ENCODE assay signal across 9 cellular contexts in the genomic region with DNA sequence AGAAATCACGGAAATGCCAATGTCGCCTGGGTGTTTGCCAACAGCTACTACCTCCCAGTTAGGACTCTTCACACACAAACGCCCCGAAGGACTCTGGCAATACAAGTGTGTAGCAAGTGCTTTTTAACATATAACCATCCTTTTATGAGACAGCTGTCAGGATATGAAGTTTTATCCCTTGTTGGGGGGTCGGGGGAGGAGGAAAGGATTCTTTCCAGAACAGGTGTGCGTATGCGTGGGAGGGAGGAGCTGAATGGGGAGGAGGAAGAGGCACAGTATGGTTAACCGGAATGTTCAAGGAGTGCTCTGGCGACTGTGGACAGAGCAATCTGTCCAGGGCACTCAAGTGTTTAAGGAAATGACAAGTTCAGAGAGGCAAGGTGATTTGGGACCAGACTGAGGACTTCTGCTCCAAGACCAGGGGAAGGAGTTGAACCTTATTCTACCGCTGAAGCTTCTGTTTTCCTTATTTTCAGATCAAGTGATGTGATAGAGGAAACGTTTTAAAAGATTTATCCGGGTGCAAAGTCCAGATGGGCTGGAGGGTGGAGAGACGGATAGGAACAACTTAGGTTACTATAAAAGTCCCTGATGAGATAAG. TPM values are rescaled to one million over a fixed set of nuclear protein-coding genes. Genes with fewer than 3 reads are reported as not detected.
DNase-seq lines count a peak whose midpoint lies in the region; ATAC-seq, FAIRE-seq and TF ChIP-seq lines count a peak whose summit lies in the region.
"Had no signal": no experiment of that assay in that cellular context is flagged by ENCODE, and none has a peak within 500 bp of the region (broad histone marks: within the 10 kb centered on the region; RNA-seq: fewer than 3 reads in every experiment).

No MANE protein-coding gene starts in this region.

- H3K4me3 ChIP-seq in GM12875 (ENCODE audit: low read depth, low read length) (peak overlapping the region; percentile 87), H1 (ENCODE audit: extremely low read depth in 1 of 4, insufficient read depth in 2 of 4, low read depth in 3 of 4, low read length in 4 of 4) (peak overlapping the region; percentile 72 to 90 (median 78); a peak in 5 of 8 replicates), neural cell (ENCODE audit: low read length) (peak overlapping the region; percentile 93)

- H2AFZ ChIP-seq in H1 (ENCODE audit: low read length), result no peak overlapping the region
- H2AFZ ChIP-seq in neural cell (ENCODE audit: low read depth, low read length), result no peak overlapping the region

- no peak overlapping the region for H3K56ac ChIP-seq in H1 (replicated peaks; ENCODE audit: insufficient read length, low read depth, low read length)

- no peak overlapping the region for H2AK5ac ChIP-seq in H1 (ENCODE audit: low read depth, low read length)

- H3K4ac ChIP-seq in H1 (replicated peaks; ENCODE audit: insufficient read length, low read depth, low read length), result no peak overlapping the region

- H3K27me3 ChIP-seq in H1 (replicated peaks in 1 of 4; ENCODE audit: control insufficient read depth in 3 of 4, extremely low read depth in 1 of 4, insufficient read depth in 3 of 4, low read length in 3 of 4) (peaks cover 0 to 2% (median 0%) of the 10 kb centered on the region in 4 experiments; a peak in 1 of 7 replicates), neural cell (ENCODE audit: insufficient read depth, low read depth, low read length) (no peaks in the 10 kb centered on the region)

- no peaks in the 10 kb centered on the region for H3K9me2 ChIP-seq in neural cell (ENCODE audit: insufficient read depth, low read length)

- WGBS in H1 (ENCODE audit: extremely low coverage in 1 of 2, insufficient coverage in 1 of 2, insufficient read length in 1 of 2, insufficient replicate concordance in 2 of 2, low coverage in 1 of 2, low lambda C conversion rate in 2 of 2, missing lambda C conversion rate in 1 of 2), 2 experiments, result 59% methylated on average over 13 of the region's 13 CpGs; no CpG with 5 or more reads in 1 of the 2 experiments

- H2BK5ac ChIP-seq in H1 (ENCODE audit: low read depth, low read length), result no peak overlapping the region

- H3K79me2 ChIP-seq in H1 (ENCODE audit: control insufficient read depth in 1 of 2, insufficient read depth in 2 of 2, low read length in 2 of 2) (peaks cover 0 to 53% of the 10 kb centered on the region in 2 experiments; a peak in 2 of 4 replicates), neural cell (replicated peaks; ENCODE audit: insufficient read depth, low read length) (peaks cover 57% of the 10 kb centered on the region)

- peaks cover 3% of the 10 kb centered on the region; the same call in 1 of the 2 replicates for H3K79me1 ChIP-seq in H1 (ENCODE audit: low read depth, low read length)

- ATAC-seq in GM18868 (IDR thresholded peaks at IDR 0.05; ENCODE audit: unreplicated experiment) (no peak), GM21367 (IDR thresholded peaks at IDR 0.05; ENCODE audit: unreplicated experiment) (no peak)

- H3K18ac ChIP-seq in H1 (ENCODE audit: extremely low read depth, low read length), result no peak overlapping the region

- H4K8ac ChIP-seq in H1 (ENCODE audit: extremely low read depth, insufficient read depth, low read length), result no peak overlapping the region

- H3K14ac ChIP-seq in H1 (ENCODE audit: insufficient read length), result no peak overlapping the region

- no peak overlapping the region for H2BK12ac ChIP-seq in H1 (ENCODE audit: low read depth, low read length)

- no peak for FAIRE-seq in H1 (lab: Jason Lieb, UNC)
- FAIRE-seq: TTC549 had no signal

- no peak for TF ChIP-seq CTCF in GM12875 (IDR thresholded peaks at IDR 0.05; ENCODE audit: borderline replicate concordance, insufficient read depth, low read depth, low read length)
- TF ChIP-seq CTCF in H1 (IDR thresholded peaks at IDR 0.05; ENCODE audit: control extremely low read depth in 1 of 3, insufficient read depth in 1 of 3, low read depth in 1 of 3, low read length in 3 of 3), result no peak
- no peak for TF ChIP-seq CTCF in neural cell (IDR thresholded peaks at IDR 0.05; ENCODE audit: poor library complexity, severe bottlenecking)

- TF ChIP-seq POLR2A in H1 (IDR thresholded peaks at IDR 0.05; ENCODE audit: control extremely low read depth in 1 of 2, low read depth in 2 of 2, low read length in 2 of 2), result no peak

- H3F3A ChIP-seq in neural cell (ENCODE audit: insufficient read depth, low read length, poor library complexity, severe bottlenecking), result no peaks in the 10 kb centered on the region

- CTCF ChIA-PET in H1 (lab: Charles Lee; ENCODE audit: partially characterized antibody), result interaction anchor here (1.0 kb wide), 3 partner anchors 9 to 47 kb away, joined by 3 to 4 read pairs (median 4); no protein-coding TSS in a partner anchor

- no peak overlapping the region for H2BK15ac ChIP-seq in H1 (ENCODE audit: low read length)

- peaks cover 0 to 10% (median 4%) of the 10 kb centered on the region in 4 experiments; a peak in 5 of 7 replicates for H3K4me1 ChIP-seq in H1 (replicated peaks in 1 of 4; ENCODE audit: control insufficient read depth in 3 of 4, insufficient read depth in 4 of 4, low read length in 3 of 4)

- H3K9ac ChIP-seq in H1 (replicated peaks in 1 of 4; ENCODE audit: extremely low read depth in 1 of 4, low read depth in 3 of 4, low read length in 3 of 4) (no peak overlapping the region; a peak in 1 of 7 replicates), neural cell (ENCODE audit: low read length) (peak overlapping the region; percentile 89)

- TF ChIP-seq RAD21 in H1 (IDR thresholded peaks at IDR 0.05 in 1 of 2, conservative IDR thresholded peaks at IDR 0.05 in 1 of 2; ENCODE audit: low read depth in 2 of 2, low read length in 2 of 2) (no peak), neural cell (conservative IDR thresholded peaks at IDR 0.05) (no peak)

- TF ChIP-seq EP300 in H1 (IDR thresholded peaks at IDR 0.05; ENCODE audit: borderline replicate concordance in 1 of 2, low read depth in 2 of 2, low read length in 2 of 2) (no peak), neural cell (conservative IDR thresholded peaks at IDR 0.05; ENCODE audit: poor library complexity, severe bottlenecking) (no peak)

- POLR2A ChIA-PET in H1 (lab: Charles Lee; ENCODE audit: partially characterized antibody), result interaction anchor here (0.9 to 1.2 kb wide), 3 partner anchors 9 to 39 kb away, joined by 3 to 12 read pairs (median 3); no protein-coding TSS in a partner anchor

- H3K36me3 ChIP-seq in H1 (ENCODE audit: control insufficient read depth in 2 of 4, insufficient read depth in 4 of 4, low read length in 3 of 4) (no peaks in the 10 kb centered on the region), neural cell (ENCODE audit: insufficient read depth, low read length) (no peaks in the 10 kb centered on the region)

- no peak overlapping the region for H3K23ac ChIP-seq in H1 (ENCODE audit: insufficient read length)

- H4K20me1 ChIP-seq in H1 (replicated peaks in 1 of 2; ENCODE audit: control insufficient read depth in 1 of 2, insufficient read depth in 2 of 2, low read length in 2 of 2), result peaks cover 8 to 10% of the 10 kb centered on the region in 2 experiments
- peaks cover 3% of the 10 kb centered on the region for H4K20me1 ChIP-seq in neural cell (ENCODE audit: insufficient read depth)

- peak; percentile 13 for DNase-seq in NCI-H69 (lab: John Stamatoyannopoulos, UW)
- DNase-seq in H1 (ENCODE audit: low read depth in 1 of 2, low spot score in 2 of 2), result no peak
- DNase-seq in NOMO-1 treated with DMSO at 0.1 percent for 48 hours (lab: John Stamatoyannopoulos, UW; ENCODE audit: unreplicated experiment), result no peak
- no peak for DNase-seq in occipital lobe (lab: John Stamatoyannopoulos, UW)

- H4K5ac ChIP-seq in H1 (ENCODE audit: insufficient read length, low read depth, low read length), result no peak overlapping the region

- H3K27ac ChIP-seq in H1 (ENCODE audit: low read depth, low read length), result no peak overlapping the region
- peak overlapping the region; percentile 84 for H3K27ac ChIP-seq in neural cell (ENCODE audit: low read length)

- H3K4me2 ChIP-seq in H1 (ENCODE audit: insufficient read depth in 1 of 2, low read depth in 2 of 2, low read length in 2 of 2) (peak overlapping the region; percentile 74 to 75), neural cell (ENCODE audit: low read length) (peak overlapping the region; percentile 65)

- H3K9me3 ChIP-seq in H1 (ENCODE audit: insufficient read depth in 2 of 2, low read depth in 1 of 2, low read length in 1 of 2), result no peaks in the 10 kb centered on the region
- H3K9me3 ChIP-seq in neural cell (ENCODE audit: low read length), result no peaks in the 10 kb centered on the region

- peaks cover 6% of the 10 kb centered on the region for H3K23me2 ChIP-seq in H1 (ENCODE audit: low read depth, low read length)

- H2BK120ac ChIP-seq in H1 (replicated peaks; ENCODE audit: low read depth, low read length), result no peak overlapping the region

- no peak overlapping the region for H4K91ac ChIP-seq in H1 (replicated peaks; ENCODE audit: insufficient read length, low read length)

- no peak overlapping the region for H2BK20ac ChIP-seq in H1 (ENCODE audit: low read length)

TF ChIP-seq in H1, 55 proteins besides CTCF, POLR2A, EP300 and RAD21:
- TF ChIP-seq EZH2 (IDR thresholded peaks at IDR 0.05; ENCODE audit: low read depth, low read length, severe bottlenecking), result no peak
- no peak for TF ChIP-seq RBBP5 (IDR thresholded peaks at IDR 0.05; ENCODE audit: borderline replicate concordance, low read depth, low read length)
- 0 out of 4 replicates have a peak, but pooled peaks of 1 of the 2 experiments have one; percentile 20 for TF ChIP-seq SIN3A (conservative IDR thresholded peaks at IDR 0.05 in 1 of 2, IDR thresholded peaks at IDR 0.05 in 1 of 2; ENCODE audit: low read depth in 1 of 2, low read length in 2 of 2)

TF ChIP-seq in neural cell, 6 proteins besides CTCF, POLR2A, EP300 and RAD21 (continues in another document):
- no peak for TF ChIP-seq TAF1 (IDR thresholded peaks at IDR 0.05; ENCODE audit: low read depth)
- no peak for TF ChIP-seq EZH2 (IDR thresholded peaks at IDR 0.05; ENCODE audit: borderline replicate concordance, insufficient read depth, low read length, poor library complexity, severe bottlenecking)
- no peak for TF ChIP-seq MXI1 (conservative IDR thresholded peaks at IDR 0.05; ENCODE audit: poor library complexity, severe bottlenecking)

RNA-seq across cellular contexts. Expression of a gene that starts 1.3 kb away (rescaled TPM):
- 107 and 112 TPM in 2 replicates for total RNA-seq in H1 (2021; fragmentation: NEBNext Ultra II Directional; extraction: Animal tissue kit (Norgen Biotek cat#: 25700))
- polyA plus RNA-seq in H1 (2011; rRNA removed), result 172 and 238 TPM in 2 replicates
- polyA plus RNA-seq in H1 (2011; cell fraction: cytosol; rRNA removed), result 185 TPM
- polyA plus RNA-seq in H1 (2011; cell fraction: nucleus; rRNA removed), result 71.9 TPM
- polyA plus RNA-seq in H1 (2012, experiment 1 of 2), result 145 to 155 TPM (median 153 TPM) in 4 replicates
- 35.1 TPM for polyA plus RNA-seq in H1 (2012, experiment 2 of 2)
- 119 TPM for polyA plus RNA-seq in H1 (2013, experiment 1 of 2)
- 154 TPM for polyA plus RNA-seq in H1 (2013, experiment 2 of 2)
- 197 and 215 TPM in 2 replicates for polyA minus RNA-seq in H1 (2011; rRNA and poly(A)+ RNA removed)
- 77.6 TPM for polyA minus RNA-seq in H1 (2011; cell fraction: cytosol; rRNA and poly(A)+ RNA removed)
- polyA minus RNA-seq in H1 (2011; cell fraction: nucleus; rRNA and poly(A)+ RNA removed), result 44.1 TPM
- polyA plus RNA-seq in neural cell, result 815 and 857 TPM in 2 replicates
- polyA minus RNA-seq in neural cell, result 316 and 417 TPM in 2 replicates
- total RNA-seq in occipital lobe, result 202 TPM
